Comparison of ENCODE assay signal across 15 cellular contexts in the genomic region with DNA sequence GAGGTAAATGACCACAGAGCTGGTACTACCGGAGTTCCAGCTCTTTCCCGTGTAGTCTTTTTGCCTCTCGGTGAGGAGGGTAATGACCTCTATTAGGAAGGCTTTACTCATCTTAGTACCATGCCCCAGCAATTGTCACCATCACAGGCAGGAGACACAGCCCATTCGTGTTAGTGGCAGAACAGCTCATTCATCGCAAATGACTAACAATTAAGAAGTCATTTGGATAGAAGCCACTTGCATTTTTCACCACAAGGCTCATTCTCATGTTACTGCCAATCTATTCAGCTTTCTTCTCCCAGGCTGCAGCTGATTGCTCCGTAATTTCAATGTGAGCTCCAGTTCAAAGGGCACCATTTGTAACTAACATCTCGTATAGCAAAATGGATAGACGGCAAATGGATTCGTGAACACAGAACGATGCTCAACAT.
A peak's percentile ranks its signal among the peaks of the same experiment; 100 is the strongest.
DNase-seq lines count a peak whose midpoint lies in the region; ATAC-seq and TF ChIP-seq lines count a peak whose summit lies in the region.
"Had no signal": no experiment of that assay in that cellular context is flagged by ENCODE, and none has a peak within 500 bp of the region (broad histone marks: within the 10 kb centered on the region; RNA-seq: fewer than 3 reads in every experiment).

No MANE protein-coding gene starts in this region.

- CTCF ChIA-PET in RWPE1 (lab: Yijun Ruan, JAX) = interaction anchor here (0.7 to 0.8 kb wide), 3 partner anchors 9 to 167 kb away, joined by 3 read pairs; no protein-coding TSS in a partner anchor

- H3K27me3 Mint-ChIP-seq in endothelial cell (ENCODE audit: unreplicated experiment) = no peaks in the 10 kb centered on the region

- H3K27ac ChIP-seq in RWPE1 = no peak overlapping the region
- H3K27ac ChIP-seq: epithelial cell of prostate, upper lobe of left lung had no signal

- no peaks in the 10 kb centered on the region for H3K4me1 Mint-ChIP-seq in endothelial cell (ENCODE audit: unreplicated experiment)
- H3K4me1 Mint-ChIP-seq: immature natural killer cell, natural killer cell had no signal

- no peaks in the 10 kb centered on the region for H3K36me3 Mint-ChIP-seq in endothelial cell (ENCODE audit: low read depth, unreplicated experiment)
- H3K36me3 Mint-ChIP-seq: immature natural killer cell, natural killer cell had no signal

- H3K4me3 Mint-ChIP-seq in endothelial cell (ENCODE audit: unreplicated experiment) = no peak overlapping the region
- H3K4me3 Mint-ChIP-seq: immature natural killer cell, natural killer cell had no signal

- no peak overlapping the region for H3K27ac Mint-ChIP-seq in endothelial cell (ENCODE audit: unreplicated experiment)
- H3K27ac Mint-ChIP-seq: immature natural killer cell, natural killer cell had no signal

- ATAC-seq in GM19455 (IDR thresholded peaks at IDR 0.05; ENCODE audit: unreplicated experiment) = no peak
- ATAC-seq: natural killer cell had no signal

- TF ChIP-seq CTCF in RWPE1 (conservative IDR thresholded peaks at IDR 0.05; ENCODE audit: low read depth) (no peak), endothelial cell (IDR thresholded peaks at IDR 0.05; ENCODE audit: unreplicated experiment) (no peak)

- POLR2A ChIA-PET in RWPE1 (lab: Yijun Ruan, JAX; ENCODE audit: low non-redundant PET) = no interaction called here

- DNase-seq in DMS153 treated with DMSO at 0.1 percent for 48 hours (lab: John Stamatoyannopoulos, UW; ENCODE audit: unreplicated experiment) (peak; percentile 67), NCI-H1105 treated with DMSO at 0.1 percent for 48 hours (lab: John Stamatoyannopoulos, UW) (peak; percentile 97), RWPE1 (ENCODE audit: low spot score) (peak; percentile 5), kidney tubule cell (ENCODE audit: low spot score) (peak; percentile 77), GM19238 (ENCODE audit: insufficient read length, low spot score) (no peak), endothelial cell (ENCODE audit: low spot score) (no peak), kidney glomerular epithelial cell (lab: John Stamatoyannopoulos, UW) (no peak)
- DNase-seq: DND-41, immature natural killer cell, Kasumi-1, natural killer cell, small intestine, upper lobe of left lung had no signal

- H3K9me3 Mint-ChIP-seq in endothelial cell (ENCODE audit: unreplicated experiment) = peaks cover 20% of the 10 kb centered on the region

Comparison
In these comparisons a context has a peak if more than half of its experiments do, and no peak if none do; other contexts are left out.
1. DNase-seq: peak in DMS153 treated with DMSO at 0.1 percent for 48 hours (single experiment), NCI-H1105 treated with DMSO at 0.1 percent for 48 hours (single experiment), RWPE1 (single experiment) and kidney tubule cell (single experiment); none in GM19238 (single experiment), endothelial cell (single experiment) and kidney glomerular epithelial cell (single experiment).